ENCODE assay signal across 8 cellular contexts in the genomic region with DNA sequence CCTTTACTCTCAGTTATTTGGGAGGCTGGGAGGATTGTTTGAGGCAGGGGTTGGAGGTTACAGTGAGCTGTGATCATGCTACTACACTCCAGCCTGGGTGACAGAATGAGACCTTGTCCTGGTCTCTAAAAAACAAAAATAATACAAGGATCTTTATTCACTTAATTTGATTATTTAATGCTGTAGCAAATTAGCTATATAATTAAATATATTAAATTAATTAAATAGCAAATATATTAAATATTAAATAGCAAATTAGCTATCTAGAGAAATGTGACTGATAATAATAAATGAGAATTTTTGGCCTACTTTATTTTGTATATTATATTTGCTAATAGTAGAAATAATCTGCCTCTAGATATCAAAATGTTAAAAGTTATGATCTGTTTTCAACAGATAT.
"Had no signal": no experiment of that assay in that cellular context is flagged by ENCODE, and none has a peak within 500 bp of the region (broad histone marks: within the 10 kb centered on the region; RNA-seq: fewer than 3 reads in every experiment).

No MANE protein-coding gene starts in this region.

- H3K36me3 Mint-ChIP-seq: IgD-negative memory B cell had no signal

- FAIRE-seq: H1, H54, HepG2 had no signal

- H3K4me3 Mint-ChIP-seq: GM23338, H9, IgD-negative memory B cell had no signal

- ATAC-seq: GM23338, HepG2 had no signal

- H3K27ac Mint-ChIP-seq: GM23338, H9, IgD-negative memory B cell had no signal

- H3K27me3 Mint-ChIP-seq: IgD-negative memory B cell had no signal

- H3K4me3 ChIP-seq: GM23338 had no signal

- DNase-seq: H9, HCEC 1CT, KBM-7 had no signal

- H3K4me1 Mint-ChIP-seq: GM23338, H9, IgD-negative memory B cell had no signal
